Comparison of ENCODE assay signal across 25 cellular contexts in the genomic region with DNA sequence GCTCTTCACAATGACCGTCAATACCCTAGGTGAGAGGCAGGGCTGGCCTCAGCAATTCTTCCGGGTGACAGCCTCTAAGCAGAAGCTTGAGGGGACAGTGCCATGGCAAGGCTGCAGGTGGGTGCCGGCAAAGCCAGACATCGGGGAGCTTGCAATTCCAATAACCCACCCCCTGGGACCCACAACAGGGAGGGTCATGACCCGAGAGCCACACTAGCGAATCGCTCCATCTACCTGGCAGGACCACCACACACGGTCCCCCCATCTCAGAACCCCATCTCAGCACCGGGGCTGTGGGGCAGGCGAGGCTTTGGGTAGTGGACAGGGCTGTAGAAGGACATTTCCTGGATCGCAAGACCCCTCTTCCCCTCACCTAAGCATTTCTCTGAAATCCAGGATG.
DNase-seq lines count a peak whose midpoint lies in the region; FAIRE-seq and TF ChIP-seq lines count a peak whose summit lies in the region.
"Had no signal": no experiment of that assay in that cellular context is flagged by ENCODE, and none has a peak within 500 bp of the region (broad histone marks: within the 10 kb centered on the region; RNA-seq: fewer than 3 reads in every experiment).

No MANE protein-coding gene starts in this region.

- H3K14ac ChIP-seq in trophoblast cell (ENCODE audit: low read length), result peak overlapping the region; percentile 94

- H4K12ac ChIP-seq in trophoblast cell (ENCODE audit: low read depth, low read length), result peak overlapping the region; percentile 11

- TF ChIP-seq CTCF in WERI-Rb-1 (IDR thresholded peaks at IDR 0.05; ENCODE audit: low read depth, low read length) (no peak), keratinocyte (optimal IDR thresholded peaks at IDR 0.05 in 1 of 3, IDR thresholded peaks at IDR 0.05 in 1 of 3, conservative IDR thresholded peaks at IDR 0.05 in 1 of 3; ENCODE audit: extremely low read depth in 1 of 3, insufficient read depth in 2 of 3, low read length in 3 of 3) (no peak)

- H3K4me2 ChIP-seq in keratinocyte (ENCODE audit: control insufficient read depth, extremely low read depth, insufficient read depth, low read depth, low read length) (no peak overlapping the region), trophoblast cell (ENCODE audit: low read length) (no peak overlapping the region)

- no peak overlapping the region for H2AFZ ChIP-seq in keratinocyte (ENCODE audit: control insufficient read depth, low read length)
- no peak overlapping the region for H2AFZ ChIP-seq in trophoblast cell (ENCODE audit: insufficient read depth, low read length, poor library complexity)

- intact Hi-C loops in activated CD4-positive, alpha-beta T cell treated with anti-CD3 and anti-CD28 coated beads, Interleukin-2, amount 10 ng/mL, durations not matched to agents 24 days and 14 days (cut with micrococcal nuclease), result no loop called here

- dilution Hi-C loops in keratinocyte (cut with MboI; ENCODE audit: extremely low pct_ligation_motif_present, low sequenced_read_pairs), result no loop called here

- peak overlapping the region; percentile 97 for H2AK5ac ChIP-seq in trophoblast cell (ENCODE audit: low read length)

- H3K27me3 Mint-ChIP-seq in activated CD4-positive, alpha-beta T cell treated with anti-CD3 and anti-CD28 coated beads, Interleukin-2, amount 10 ng/mL, durations not matched to agents 24 days and 14 days, result peaks cover 5% of the 10 kb centered on the region

- peak overlapping the region; percentile 31 for H3K4ac ChIP-seq in trophoblast cell (ENCODE audit: low read depth, low read length)

- no peaks in the 10 kb centered on the region for H3K9me3 ChIP-seq in WERI-Rb-1 (ENCODE audit: severe bottlenecking)
- no peaks in the 10 kb centered on the region for H3K9me3 ChIP-seq in keratinocyte (ENCODE audit: control insufficient read depth, low read depth, low read length)
- H3K9me3 ChIP-seq in trophoblast cell (ENCODE audit: insufficient read depth, low read depth, low read length), result peaks cover 3% of the 10 kb centered on the region
- H3K9me3 ChIP-seq: MG63 had no signal

- H3K9ac ChIP-seq in keratinocyte (ENCODE audit: control insufficient read depth, extremely low read depth, insufficient read depth, low read length) (no peak overlapping the region), trophoblast cell (ENCODE audit: low read length) (no peak overlapping the region)

- H4K8ac ChIP-seq in trophoblast cell (ENCODE audit: low read depth, low read length), result peak overlapping the region; percentile 18

- H4K20me1 ChIP-seq in keratinocyte (ENCODE audit: control insufficient read depth, extremely low read depth, insufficient read depth, low read length), result no peaks in the 10 kb centered on the region

- no peak overlapping the region for H3K4me3 Mint-ChIP-seq in activated CD4-positive, alpha-beta T cell treated with anti-CD3 and anti-CD28 coated beads, Interleukin-2, amount 10 ng/mL, durations not matched to agents 24 days and 14 days
- H3K4me3 Mint-ChIP-seq: CD14-positive monocyte, H9 had no signal

- H2BK120ac ChIP-seq in trophoblast cell (ENCODE audit: insufficient read depth, low read length, poor library complexity), result peak overlapping the region; percentile 82

- no peaks in the 10 kb centered on the region for H3K9me3 Mint-ChIP-seq in activated CD4-positive, alpha-beta T cell treated with anti-CD3 and anti-CD28 coated beads, Interleukin-2, amount 10 ng/mL, durations not matched to agents 24 days and 14 days
- H3K9me3 Mint-ChIP-seq: HFFc6 had no signal

- H3K4me1 ChIP-seq in keratinocyte (ENCODE audit: control insufficient read depth, extremely low read depth, insufficient read depth, low read length) (peaks cover 53% of the 10 kb centered on the region), trophoblast cell (ENCODE audit: control insufficient read depth in 1 of 2, insufficient read depth in 2 of 2, low read length in 2 of 2) (peaks cover 30 to 51% of the 10 kb centered on the region in 2 experiments)

- H3K27me3 ChIP-seq in WERI-Rb-1 (ENCODE audit: insufficient read depth, low read depth, severe bottlenecking) (no peaks in the 10 kb centered on the region), keratinocyte (ENCODE audit: control insufficient read depth, extremely low read depth, insufficient read depth, low read length) (no peaks in the 10 kb centered on the region), trophoblast cell (ENCODE audit: insufficient read depth, low read length) (no peaks in the 10 kb centered on the region)
- H3K27me3 ChIP-seq: MG63 had no signal

- no peak overlapping the region for H3K4me3 ChIP-seq in WERI-Rb-1 (ENCODE audit: low read depth, low read length)
- no peak overlapping the region for H3K4me3 ChIP-seq in keratinocyte (ENCODE audit: control insufficient read depth in 2 of 3, extremely low read depth in 1 of 3, insufficient read depth in 2 of 3, low read depth in 1 of 3, low read length in 3 of 3)
- H3K4me3 ChIP-seq in trophoblast cell (ENCODE audit: low read depth, low read length), result no peak overlapping the region
- H3K4me3 ChIP-seq: MG63 had no signal

- H2BK12ac ChIP-seq in trophoblast cell (ENCODE audit: low read length), result peak overlapping the region; percentile 97

- H3K18ac ChIP-seq in trophoblast cell (ENCODE audit: low read length), result peak overlapping the region; percentile 94

- H3K36me3 Mint-ChIP-seq in activated CD4-positive, alpha-beta T cell treated with anti-CD3 and anti-CD28 coated beads, Interleukin-2, amount 10 ng/mL, durations not matched to agents 24 days and 14 days (ENCODE audit: low read depth), result no peaks in the 10 kb centered on the region

- WGBS in trophoblast cell (ENCODE audit: extremely low coverage, insufficient coverage, insufficient read length), result no CpG with 5 or more reads among the region's 11 CpGs

- no peak overlapping the region for H3K23ac ChIP-seq in trophoblast cell (ENCODE audit: low read length)

- DNase-seq in activated CD4-positive, alpha-beta T cell treated with anti-CD3 and anti-CD28 coated beads, Interleukin-2, amount 10 ng/mL, durations not matched to agents 24 days and 14 days, result peak; percentile 33
- DNase-seq in activated CD4-positive, alpha-beta T cell treated with anti-CD3 and anti-CD28 coated beads, Interleukin-2, amount 50 U/mL, for 1 hour, result no peak
- DNase-seq in WERI-Rb-1 (no peak), keratinocyte (ENCODE audit: low read depth, low spot score) (no peak), trophoblast cell (no peak), NCI-H748 treated with DMSO at 0.1 percent for 48 hours (lab: John Stamatoyannopoulos, UW) (no peak), 8988T (no peak)
- no peak for DNase-seq in stimulated activated CD4-positive, alpha-beta T cell treated with anti-CD3 and anti-CD28 coated beads, Interleukin-4, amount 100 ng/mL, for 24 hours
- DNase-seq: AML-193, DMS53, GDM1, H9, HFFc6, Kasumi-1, MG63, NCI-H1417, NCI-H1694 treated with DMSO at 0.1 percent for 48 hours, NCI-H2081 treated with DMSO at 0.1 percent for 48 hours, NCI-H2171 treated with DMSO at 0.1 percent for 48 hours, NCI-H524 treated with DMSO at 0.1 percent for 48 hours, OCI-M1, SHP77 treated with DMSO at 0.1 percent for 48 hours had no signal

- H3K36me3 ChIP-seq in WERI-Rb-1 (no peaks in the 10 kb centered on the region), keratinocyte (ENCODE audit: control insufficient read depth in 2 of 2, extremely low read depth in 1 of 2, insufficient read depth in 2 of 2, low read length in 2 of 2) (no peaks in the 10 kb centered on the region), trophoblast cell (ENCODE audit: control insufficient read depth in 1 of 2, insufficient read depth in 2 of 2, low read length in 2 of 2) (no peaks in the 10 kb centered on the region)
- H3K36me3 ChIP-seq: MG63 had no signal

- H3K4me1 Mint-ChIP-seq in activated CD4-positive, alpha-beta T cell treated with anti-CD3 and anti-CD28 coated beads, Interleukin-2, amount 10 ng/mL, durations not matched to agents 24 days and 14 days, result no peaks in the 10 kb centered on the region

- FAIRE-seq in keratinocyte (lab: Jason Lieb, UNC), result no peak
- FAIRE-seq: D721Med had no signal

- peaks cover 5% of the 10 kb centered on the region for H3K9me1 ChIP-seq in keratinocyte (ENCODE audit: control insufficient read depth, extremely low read depth, insufficient read depth, low read length)

- peaks cover 56% of the 10 kb centered on the region for H3K79me1 ChIP-seq in trophoblast cell (ENCODE audit: low read length)

- peak overlapping the region; percentile 60 for H2BK5ac ChIP-seq in trophoblast cell (ENCODE audit: low read depth, low read length, poor library complexity)

- H3K79me2 ChIP-seq in keratinocyte (ENCODE audit: control insufficient read depth, insufficient read depth, low read length) (no peaks in the 10 kb centered on the region), trophoblast cell (ENCODE audit: control insufficient read depth, insufficient read depth, low read length, poor library complexity) (peaks cover 6% of the 10 kb centered on the region)

- peak overlapping the region; percentile 56 for H3K27ac ChIP-seq in WERI-Rb-1
- H3K27ac ChIP-seq in keratinocyte (ENCODE audit: control insufficient read depth, insufficient read depth, low read length), result peak overlapping the region; percentile 86
- peak overlapping the region; percentile 35 for H3K27ac ChIP-seq in trophoblast cell (ENCODE audit: low read depth, low read length)
- H3K27ac ChIP-seq: 22Rv1 had no signal

- H4K91ac ChIP-seq in trophoblast cell (ENCODE audit: low read depth, low read length), result peak overlapping the region; percentile 97

- H3K27ac Mint-ChIP-seq in activated CD4-positive, alpha-beta T cell treated with anti-CD3 and anti-CD28 coated beads, Interleukin-2, amount 10 ng/mL, durations not matched to agents 24 days and 14 days, result no peak overlapping the region

Comparison
In these comparisons a context has a peak if more than half of its experiments do, and no peak if none do; other contexts are left out.
1. H3K27ac ChIP-seq: peak in every context shown above with its lines; median percentile 86 in keratinocyte; 56 in WERI-Rb-1; 35 in trophoblast cell.